ENCODE assay signal across 1 cellular context in the genomic region with DNA sequence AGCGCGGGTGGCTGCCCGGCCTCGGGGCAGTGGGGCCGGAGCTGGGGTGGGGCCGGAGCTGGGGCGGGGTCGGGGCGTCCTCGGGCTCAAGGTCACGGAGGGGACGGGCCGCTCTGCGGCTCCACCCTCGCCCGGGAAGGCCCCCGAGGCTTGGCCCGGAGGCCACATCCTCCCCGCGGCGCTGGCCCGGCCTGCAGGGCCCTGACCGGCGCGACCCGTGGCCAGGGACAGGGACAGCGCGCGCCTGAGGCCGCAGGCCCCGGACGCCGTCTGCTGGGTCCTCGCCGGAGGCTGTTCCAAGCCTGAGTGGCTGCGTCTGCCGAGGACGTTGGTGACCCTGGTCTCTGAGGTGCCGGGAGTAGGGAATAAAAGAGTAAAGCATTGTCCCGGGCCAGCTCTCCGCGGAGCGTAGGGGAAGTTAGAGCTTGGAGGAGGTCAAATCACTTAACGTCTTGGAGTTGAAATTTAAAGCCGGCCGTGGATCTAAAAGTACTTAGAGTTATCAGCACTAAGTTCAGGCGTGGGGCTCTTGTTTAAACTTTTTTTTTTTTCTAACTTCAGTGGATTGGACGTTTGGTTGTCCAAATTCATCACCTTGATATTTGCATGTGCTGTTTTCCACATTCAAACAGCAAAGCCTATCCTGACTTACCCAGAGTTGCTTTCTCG.
TF ChIP-seq lines count a peak whose summit lies in the region.

No MANE protein-coding gene starts in this region.

TF ChIP-seq in HepG2, 621 proteins besides CTCF, POLR2A, EP300 and RAD21 (continued from another document and continues in another):
- TF ChIP-seq, protein P1, sequence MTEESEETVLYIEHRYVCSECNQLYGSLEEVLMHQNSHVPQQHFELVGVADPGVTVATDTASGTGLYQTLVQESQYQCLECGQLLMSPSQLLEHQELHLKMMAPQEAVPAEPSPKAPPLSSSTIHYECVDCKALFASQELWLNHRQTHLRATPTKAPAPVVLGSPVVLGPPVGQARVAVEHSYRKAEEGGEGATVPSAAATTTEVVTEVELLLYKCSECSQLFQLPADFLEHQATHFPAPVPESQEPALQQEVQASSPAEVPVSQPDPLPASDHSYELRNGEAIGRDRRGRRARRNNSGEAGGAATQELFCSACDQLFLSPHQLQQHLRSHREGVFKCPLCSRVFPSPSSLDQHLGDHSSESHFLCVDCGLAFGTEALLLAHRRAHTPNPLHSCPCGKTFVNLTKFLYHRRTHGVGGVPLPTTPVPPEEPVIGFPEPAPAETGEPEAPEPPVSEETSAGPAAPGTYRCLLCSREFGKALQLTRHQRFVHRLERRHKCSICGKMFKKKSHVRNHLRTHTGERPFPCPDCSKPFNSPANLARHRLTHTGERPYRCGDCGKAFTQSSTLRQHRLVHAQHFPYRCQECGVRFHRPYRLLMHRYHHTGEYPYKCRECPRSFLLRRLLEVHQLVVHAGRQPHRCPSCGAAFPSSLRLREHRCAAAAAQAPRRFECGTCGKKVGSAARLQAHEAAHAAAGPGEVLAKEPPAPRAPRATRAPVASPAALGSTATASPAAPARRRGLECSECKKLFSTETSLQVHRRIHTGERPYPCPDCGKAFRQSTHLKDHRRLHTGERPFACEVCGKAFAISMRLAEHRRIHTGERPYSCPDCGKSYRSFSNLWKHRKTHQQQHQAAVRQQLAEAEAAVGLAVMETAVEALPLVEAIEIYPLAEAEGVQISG (CRISPR knock-in tag; IDR thresholded peaks at IDR 0.05): peak; percentile 42
- TF ChIP-seq GATA4 (IDR thresholded peaks at IDR 0.05; ENCODE audit: borderline replicate concordance, low read depth) (0 out of 2 replicates have a peak, but pooled peaks have one; percentile 30), YEATS4 (CRISPR knock-in tag; IDR thresholded peaks at IDR 0.05; ENCODE audit: borderline replicate concordance) (peak; percentile 83), ELF1 (CRISPR knock-in tag; IDR thresholded peaks at IDR 0.05) (no peak), ZNF160 (CRISPR knock-in tag; IDR thresholded peaks at IDR 0.05) (peak; percentile 75; the same call in 1 of the 2 replicates), CHCHD3 (CRISPR knock-in tag; IDR thresholded peaks at IDR 0.05) (0 out of 2 replicates have a peak, but pooled peaks have one; percentile 1), ZNF720 (CRISPR knock-in tag; IDR thresholded peaks at IDR 0.05) (no peak), ZBTB38 (CRISPR knock-in tag; IDR thresholded peaks at IDR 0.05) (peak; percentile 61; the same call in 1 of the 2 replicates), NPAS2 (CRISPR knock-in tag; IDR thresholded peaks at IDR 0.05; ENCODE audit: borderline replicate concordance) (no peak), ZZZ3 (CRISPR knock-in tag; IDR thresholded peaks at IDR 0.05; ENCODE audit: borderline replicate concordance) (no peak), MIER3 (CRISPR knock-in tag; IDR thresholded peaks at IDR 0.05; ENCODE audit: borderline replicate concordance) (no peak), U2AF1 (optimal IDR thresholded peaks at IDR 0.05; ENCODE audit: low read depth, low read length) (no peak), DR1 (CRISPR knock-in tag; IDR thresholded peaks at IDR 0.05) (peak; percentile 73; the same call in 1 of the 2 replicates), ATM (IDR thresholded peaks at IDR 0.05; ENCODE audit: borderline replicate concordance) (no peak), SMAD1 (CRISPR knock-in tag; IDR thresholded peaks at IDR 0.05; ENCODE audit: borderline replicate concordance, low read depth) (no peak), EHMT2 (IDR thresholded peaks at IDR 0.05; ENCODE audit: borderline replicate concordance, low read depth, low read length) (no peak), ZSCAN9 (CRISPR knock-in tag; IDR thresholded peaks at IDR 0.05; ENCODE audit: borderline replicate concordance) (no peak; the same call in 1 of the 2 replicates), CENPT (CRISPR knock-in tag; IDR thresholded peaks at IDR 0.05; ENCODE audit: low read depth) (no peak), PHB2 (IDR thresholded peaks at IDR 0.05; ENCODE audit: partially characterized antibody) (no peak), MXD4 (CRISPR knock-in tag; IDR thresholded peaks at IDR 0.05) (no peak), ZNF251 (CRISPR knock-in tag; IDR thresholded peaks at IDR 0.05) (no peak), FIP1L1 (IDR thresholded peaks at IDR 0.05; ENCODE audit: borderline replicate concordance, insufficient read depth, low read depth, low read length) (no peak), MAF1 (CRISPR knock-in tag; IDR thresholded peaks at IDR 0.05; ENCODE audit: borderline replicate concordance) (no peak), ZKSCAN5 (CRISPR knock-in tag; IDR thresholded peaks at IDR 0.05) (no peak), RCOR2 (CRISPR knock-in tag; IDR thresholded peaks at IDR 0.05) (no peak), ZNF7 (CRISPR knock-in tag; IDR thresholded peaks at IDR 0.05) (no peak), SAP130 (CRISPR knock-in tag; IDR thresholded peaks at IDR 0.05; ENCODE audit: low read depth) (peak; percentile 82), TARDBP (CRISPR knock-in tag; IDR thresholded peaks at IDR 0.05) (peak; percentile 68; the same call in 1 of the 2 replicates), HNRNPH1 (optimal IDR thresholded peaks at IDR 0.05; ENCODE audit: low read depth, low read length) (no peak), ZBTB21 (CRISPR knock-in tag; IDR thresholded peaks at IDR 0.05) (no peak), HOXA5 (CRISPR knock-in tag; IDR thresholded peaks at IDR 0.05) (peak; percentile 78; the same call in 1 of the 2 replicates), FOSL2 (CRISPR knock-in tag; IDR thresholded peaks at IDR 0.05) (peak; percentile 37; the same call in 1 of the 2 replicates)
- TF ChIP-seq, protein P2, sequence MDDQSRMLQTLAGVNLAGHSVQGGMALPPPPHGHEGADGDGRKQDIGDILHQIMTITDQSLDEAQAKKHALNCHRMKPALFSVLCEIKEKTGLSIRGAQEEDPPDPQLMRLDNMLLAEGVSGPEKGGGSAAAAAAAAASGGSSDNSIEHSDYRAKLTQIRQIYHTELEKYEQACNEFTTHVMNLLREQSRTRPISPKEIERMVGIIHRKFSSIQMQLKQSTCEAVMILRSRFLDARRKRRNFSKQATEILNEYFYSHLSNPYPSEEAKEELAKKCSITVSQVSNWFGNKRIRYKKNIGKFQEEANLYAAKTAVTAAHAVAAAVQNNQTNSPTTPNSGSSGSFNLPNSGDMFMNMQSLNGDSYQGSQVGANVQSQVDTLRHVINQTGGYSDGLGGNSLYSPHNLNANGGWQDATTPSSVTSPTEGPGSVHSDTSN (CRISPR knock-in tag; IDR thresholded peaks at IDR 0.05; ENCODE audit: borderline replicate concordance): no peak
- TF ChIP-seq, protein P3, sequence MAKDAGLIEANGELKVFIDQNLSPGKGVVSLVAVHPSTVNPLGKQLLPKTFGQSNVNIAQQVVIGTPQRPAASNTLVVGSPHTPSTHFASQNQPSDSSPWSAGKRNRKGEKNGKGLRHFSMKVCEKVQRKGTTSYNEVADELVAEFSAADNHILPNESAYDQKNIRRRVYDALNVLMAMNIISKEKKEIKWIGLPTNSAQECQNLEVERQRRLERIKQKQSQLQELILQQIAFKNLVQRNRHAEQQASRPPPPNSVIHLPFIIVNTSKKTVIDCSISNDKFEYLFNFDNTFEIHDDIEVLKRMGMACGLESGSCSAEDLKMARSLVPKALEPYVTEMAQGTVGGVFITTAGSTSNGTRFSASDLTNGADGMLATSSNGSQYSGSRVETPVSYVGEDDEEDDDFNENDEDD (CRISPR knock-in tag; IDR thresholded peaks at IDR 0.05; ENCODE audit: borderline replicate concordance): no peak
- TF ChIP-seq, protein P4, sequence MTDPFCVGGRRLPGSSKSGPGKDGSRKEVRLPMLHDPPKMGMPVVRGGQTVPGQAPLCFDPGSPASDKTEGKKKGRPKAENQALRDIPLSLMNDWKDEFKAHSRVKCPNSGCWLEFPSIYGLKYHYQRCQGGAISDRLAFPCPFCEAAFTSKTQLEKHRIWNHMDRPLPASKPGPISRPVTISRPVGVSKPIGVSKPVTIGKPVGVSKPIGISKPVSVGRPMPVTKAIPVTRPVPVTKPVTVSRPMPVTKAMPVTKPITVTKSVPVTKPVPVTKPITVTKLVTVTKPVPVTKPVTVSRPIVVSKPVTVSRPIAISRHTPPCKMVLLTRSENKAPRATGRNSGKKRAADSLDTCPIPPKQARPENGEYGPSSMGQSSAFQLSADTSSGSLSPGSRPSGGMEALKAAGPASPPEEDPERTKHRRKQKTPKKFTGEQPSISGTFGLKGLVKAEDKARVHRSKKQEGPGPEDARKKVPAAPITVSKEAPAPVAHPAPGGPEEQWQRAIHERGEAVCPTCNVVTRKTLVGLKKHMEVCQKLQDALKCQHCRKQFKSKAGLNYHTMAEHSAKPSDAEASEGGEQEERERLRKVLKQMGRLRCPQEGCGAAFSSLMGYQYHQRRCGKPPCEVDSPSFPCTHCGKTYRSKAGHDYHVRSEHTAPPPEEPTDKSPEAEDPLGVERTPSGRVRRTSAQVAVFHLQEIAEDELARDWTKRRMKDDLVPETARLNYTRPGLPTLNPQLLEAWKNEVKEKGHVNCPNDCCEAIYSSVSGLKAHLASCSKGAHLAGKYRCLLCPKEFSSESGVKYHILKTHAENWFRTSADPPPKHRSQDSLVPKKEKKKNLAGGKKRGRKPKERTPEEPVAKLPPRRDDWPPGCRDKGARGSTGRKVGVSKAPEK (CRISPR knock-in tag; IDR thresholded peaks at IDR 0.05; ENCODE audit: borderline replicate concordance): no peak
- TF ChIP-seq, protein P5, sequence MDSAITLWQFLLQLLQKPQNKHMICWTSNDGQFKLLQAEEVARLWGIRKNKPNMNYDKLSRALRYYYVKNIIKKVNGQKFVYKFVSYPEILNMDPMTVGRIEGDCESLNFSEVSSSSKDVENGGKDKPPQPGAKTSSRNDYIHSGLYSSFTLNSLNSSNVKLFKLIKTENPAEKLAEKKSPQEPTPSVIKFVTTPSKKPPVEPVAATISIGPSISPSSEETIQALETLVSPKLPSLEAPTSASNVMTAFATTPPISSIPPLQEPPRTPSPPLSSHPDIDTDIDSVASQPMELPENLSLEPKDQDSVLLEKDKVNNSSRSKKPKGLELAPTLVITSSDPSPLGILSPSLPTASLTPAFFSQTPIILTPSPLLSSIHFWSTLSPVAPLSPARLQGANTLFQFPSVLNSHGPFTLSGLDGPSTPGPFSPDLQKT (CRISPR knock-in tag; IDR thresholded peaks at IDR 0.05; ENCODE audit: borderline replicate concordance): no peak
- TF ChIP-seq, protein P6, sequence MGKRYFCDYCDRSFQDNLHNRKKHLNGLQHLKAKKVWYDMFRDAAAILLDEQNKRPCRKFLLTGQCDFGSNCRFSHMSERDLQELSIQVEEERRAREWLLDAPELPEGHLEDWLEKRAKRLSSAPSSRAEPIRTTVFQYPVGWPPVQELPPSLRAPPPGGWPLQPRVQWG (CRISPR knock-in tag; IDR thresholded peaks at IDR 0.05; ENCODE audit: borderline replicate concordance, low read depth): no peak
- TF ChIP-seq, protein P7, sequence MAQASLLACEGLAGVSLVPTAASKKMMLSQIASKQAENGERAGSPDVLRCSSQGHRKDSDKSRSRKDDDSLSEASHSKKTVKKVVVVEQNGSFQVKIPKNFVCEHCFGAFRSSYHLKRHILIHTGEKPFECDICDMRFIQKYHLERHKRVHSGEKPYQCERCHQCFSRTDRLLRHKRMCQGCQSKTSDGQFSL (CRISPR knock-in tag; IDR thresholded peaks at IDR 0.05): no peak
- TF ChIP-seq, protein P8, sequence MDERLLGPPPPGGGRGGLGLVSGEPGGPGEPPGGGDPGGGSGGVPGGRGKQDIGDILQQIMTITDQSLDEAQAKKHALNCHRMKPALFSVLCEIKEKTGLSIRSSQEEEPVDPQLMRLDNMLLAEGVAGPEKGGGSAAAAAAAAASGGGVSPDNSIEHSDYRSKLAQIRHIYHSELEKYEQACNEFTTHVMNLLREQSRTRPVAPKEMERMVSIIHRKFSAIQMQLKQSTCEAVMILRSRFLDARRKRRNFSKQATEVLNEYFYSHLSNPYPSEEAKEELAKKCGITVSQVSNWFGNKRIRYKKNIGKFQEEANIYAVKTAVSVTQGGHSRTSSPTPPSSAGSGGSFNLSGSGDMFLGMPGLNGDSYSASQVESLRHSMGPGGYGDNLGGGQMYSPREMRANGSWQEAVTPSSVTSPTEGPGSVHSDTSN (CRISPR knock-in tag; IDR thresholded peaks at IDR 0.05): no peak
- TF ChIP-seq, protein P9, sequence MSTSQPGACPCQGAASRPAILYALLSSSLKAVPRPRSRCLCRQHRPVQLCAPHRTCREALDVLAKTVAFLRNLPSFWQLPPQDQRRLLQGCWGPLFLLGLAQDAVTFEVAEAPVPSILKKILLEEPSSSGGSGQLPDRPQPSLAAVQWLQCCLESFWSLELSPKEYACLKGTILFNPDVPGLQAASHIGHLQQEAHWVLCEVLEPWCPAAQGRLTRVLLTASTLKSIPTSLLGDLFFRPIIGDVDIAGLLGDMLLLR (CRISPR knock-in tag; IDR thresholded peaks at IDR 0.05): peak; percentile 53
- TF ChIP-seq, protein P10, sequence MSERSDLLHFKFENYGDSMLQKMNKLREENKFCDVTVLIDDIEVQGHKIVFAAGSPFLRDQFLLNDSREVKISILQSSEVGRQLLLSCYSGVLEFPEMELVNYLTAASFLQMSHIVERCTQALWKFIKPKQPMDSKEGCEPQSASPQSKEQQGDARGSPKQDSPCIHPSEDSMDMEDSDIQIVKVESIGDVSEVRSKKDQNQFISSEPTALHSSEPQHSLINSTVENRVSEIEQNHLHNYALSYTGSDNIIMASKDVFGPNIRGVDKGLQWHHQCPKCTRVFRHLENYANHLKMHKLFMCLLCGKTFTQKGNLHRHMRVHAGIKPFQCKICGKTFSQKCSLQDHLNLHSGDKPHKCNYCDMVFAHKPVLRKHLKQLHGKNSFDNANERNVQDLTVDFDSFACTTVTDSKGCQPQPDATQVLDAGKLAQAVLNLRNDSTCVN (CRISPR knock-in tag; IDR thresholded peaks at IDR 0.05; ENCODE audit: borderline replicate concordance): no peak
- TF ChIP-seq, protein P11, sequence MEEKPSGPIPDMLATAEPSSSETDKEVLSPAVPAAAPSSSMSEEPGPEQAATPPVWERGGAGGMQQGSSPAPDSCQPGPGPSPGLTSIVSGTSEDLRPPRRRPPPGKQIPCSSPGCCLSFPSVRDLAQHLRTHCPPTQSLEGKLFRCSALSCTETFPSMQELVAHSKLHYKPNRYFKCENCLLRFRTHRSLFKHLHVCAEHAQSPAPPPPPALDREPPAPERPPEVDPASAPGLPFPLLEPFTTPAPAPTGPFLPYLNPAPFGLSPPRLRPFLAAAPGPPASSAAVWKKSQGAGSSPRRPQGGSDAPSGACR (CRISPR knock-in tag; IDR thresholded peaks at IDR 0.05): no peak
- TF ChIP-seq, protein P12, sequence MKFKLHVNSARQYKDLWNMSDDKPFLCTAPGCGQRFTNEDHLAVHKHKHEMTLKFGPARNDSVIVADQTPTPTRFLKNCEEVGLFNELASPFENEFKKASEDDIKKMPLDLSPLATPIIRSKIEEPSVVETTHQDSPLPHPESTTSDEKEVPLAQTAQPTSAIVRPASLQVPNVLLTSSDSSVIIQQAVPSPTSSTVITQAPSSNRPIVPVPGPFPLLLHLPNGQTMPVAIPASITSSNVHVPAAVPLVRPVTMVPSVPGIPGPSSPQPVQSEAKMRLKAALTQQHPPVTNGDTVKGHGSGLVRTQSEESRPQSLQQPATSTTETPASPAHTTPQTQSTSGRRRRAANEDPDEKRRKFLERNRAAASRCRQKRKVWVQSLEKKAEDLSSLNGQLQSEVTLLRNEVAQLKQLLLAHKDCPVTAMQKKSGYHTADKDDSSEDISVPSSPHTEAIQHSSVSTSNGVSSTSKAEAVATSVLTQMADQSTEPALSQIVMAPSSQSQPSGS (CRISPR knock-in tag; IDR thresholded peaks at IDR 0.05): no peak
